In genomic region chr4:39616651-39617050, GRCh38 we compare ENCODE assay signal across 1 cellular context.
TF ChIP-seq lines count a peak whose summit lies in the region.

No MANE protein-coding gene starts in this region.

TF ChIP-seq in GM12878, 131 proteins besides CTCF, POLR2A, EP300 and RAD21 (continued from another document):
- TF ChIP-seq ZBTB11 (CRISPR knock-in tag; IDR thresholded peaks at IDR 0.05), result no peak
- no peak for TF ChIP-seq RB1 (IDR thresholded peaks at IDR 0.05; ENCODE audit: borderline replicate concordance)
- TF ChIP-seq FOXM1 (IDR thresholded peaks at IDR 0.05; ENCODE audit: low read depth, low read length), result no peak
- no peak for TF ChIP-seq IKZF2 (IDR thresholded peaks at IDR 0.05)
